In genomic region chr7:20778063-20778721, GRCh38 we compare ENCODE assay signal across 9 cellular contexts. TPM values are rescaled to one million over a fixed set of nuclear protein-coding genes. Genes with fewer than 3 reads are reported as not detected.
DNase-seq lines count a peak whose midpoint lies in the region; TF ChIP-seq lines count a peak whose summit lies in the region.
"Had no signal": no experiment of that assay in that cellular context is flagged by ENCODE, and none has a peak within 500 bp of the region (broad histone marks: within the 10 kb centered on the region; RNA-seq: fewer than 3 reads in every experiment).

No MANE protein-coding gene starts in this region.

- no peaks in the 10 kb centered on the region for H3F3A ChIP-seq in GM23248 (ENCODE audit: insufficient read depth)

- no peaks in the 10 kb centered on the region for H4K20me1 ChIP-seq in GM23248 (ENCODE audit: insufficient read depth)

- H3K36me3 ChIP-seq in GM23248 (ENCODE audit: low read depth), result no peaks in the 10 kb centered on the region

- H3K9me3 ChIP-seq in GM23248 (ENCODE audit: low read depth), result no peaks in the 10 kb centered on the region

- H3K4me3 ChIP-seq in GM12864 (ENCODE audit: low read depth, low read length), result no peak overlapping the region
- peak overlapping the region; percentile 65 for H3K4me3 ChIP-seq in GM23248
- peak overlapping the region; percentile 28 for H3K4me3 ChIP-seq in choroid plexus epithelial cell (ENCODE audit: low read depth, low read length)

- 4 to 5% methylated on average over 50 to 62 of the region's 63 CpGs for WGBS in GM23248 (ENCODE audit: low coverage in 1 of 2, low lambda C conversion rate in 2 of 2, missing lambda C conversion rate in 2 of 2), 2 experiments

- no peak for DNase-seq in GM12864 (ENCODE audit: low read depth)
- DNase-seq in GM23248, result peak; percentile 59
- peak; percentile 38 for DNase-seq in NCI-H1105 treated with DMSO at 0.1 percent for 48 hours (lab: John Stamatoyannopoulos, UW)
- peak; percentile 23 for DNase-seq in choroid plexus epithelial cell (ENCODE audit: low read depth)
- peak; percentile 47 for DNase-seq in medulla oblongata (ENCODE audit: extremely low spot score)
- DNase-seq in amniotic stem cell (lab: John Stamatoyannopoulos, UW), result no peak
- no peak for DNase-seq in NCI-H526 treated with DMSO at 0.1 percent for 48 hours (lab: John Stamatoyannopoulos, UW)
- no peak for DNase-seq in glomerular visceral epithelial cell (ENCODE audit: extremely low spot score)

- H3K4me1 ChIP-seq in GM23248 (ENCODE audit: insufficient read depth), result no peaks in the 10 kb centered on the region

- in situ Hi-C loops in GM23248 (cut with MboI), result loop anchor here (25.0 kb wide), 1 partner anchor 1234 kb away; no protein-coding TSS in a partner anchor

- H3K79me2 ChIP-seq in GM23248 (ENCODE audit: insufficient read depth), result no peaks in the 10 kb centered on the region

- H3K27ac ChIP-seq in GM23248, result no peak overlapping the region

- peak; percentile 27 for TF ChIP-seq CTCF in GM12864 (IDR thresholded peaks at IDR 0.05; ENCODE audit: low read depth, low read length, missing control alignments)
- peak; percentile 46 for TF ChIP-seq CTCF in choroid plexus epithelial cell (conservative IDR thresholded peaks at IDR 0.05; ENCODE audit: low read depth, low read length)

- H3K27me3 ChIP-seq in GM23248 (replicated peaks; ENCODE audit: insufficient read depth), result peaks cover 90% of the 10 kb centered on the region

- peak overlapping the region; percentile 66 for H2AFZ ChIP-seq in GM23248

- H3K9ac ChIP-seq in GM23248, result no peak overlapping the region

- H3K9me2 ChIP-seq in GM23248 (ENCODE audit: insufficient read depth), result no peaks in the 10 kb centered on the region

- peak overlapping the region; percentile 68 for H3K4me2 ChIP-seq in GM23248 (ENCODE audit: unreplicated experiment)

RNA-seq across cellular contexts. Expression of gene SP8, which starts 8.5 kb away (rescaled TPM):
- not detected in 2 replicates for total RNA-seq in GM23248 (2014; rRNA removed; shearing (Covaris generic))
- not detected in 2 replicates for polyA plus RNA-seq in GM23248 (2016; fragmentation: Nextera tagmentation; extraction: Ambion mirVana)
- total RNA-seq: T-helper 2 cell treated with Interferon-gamma antibody and Interleukin-4, amounts not matched to agents 100 ng/mL and 5 ng/mL, for 36 hours had no signal

Comparison
In these comparisons a context has a peak if more than half of its experiments do, and no peak if none do; other contexts are left out.
1. DNase-seq: peak in GM23248 (single experiment), NCI-H1105 treated with DMSO at 0.1 percent for 48 hours (single experiment), choroid plexus epithelial cell (single experiment) and medulla oblongata (single experiment); none in GM12864 (single experiment), amniotic stem cell (single experiment), NCI-H526 treated with DMSO at 0.1 percent for 48 hours (single experiment) and glomerular visceral epithelial cell (single experiment).